ENCODE assay signal across 10 cellular contexts in genomic region chr15:30162479-30163357, GRCh38. TPM values are rescaled to one million over a fixed set of nuclear protein-coding genes. Genes with fewer than 3 reads are reported as not detected.
"Had no signal": no experiment of that assay in that cellular context is flagged by ENCODE, and none has a peak within 500 bp of the region (broad histone marks: within the 10 kb centered on the region; RNA-seq: fewer than 3 reads in every experiment).

No MANE protein-coding gene starts in this region.

RNA-seq across cellular contexts. Expression of gene GOLGA8T, which starts 27.9 kb away (rescaled TPM):
- total RNA-seq: lung microvascular endothelial cell, mesenteric fat pad, mucosa of descending colon, myocyte, prostate gland, subcutaneous adipose tissue, suprapubic skin had no signal
- polyA plus RNA-seq: keratinocyte; naive thymus-derived CD4-positive, alpha-beta T cell; neural cell had no signal
